ENCODE assay signal across 8 cellular contexts in genomic region chr1:205061665-205062069, GRCh38. TPM values are rescaled to one million over a fixed set of nuclear protein-coding genes. Genes with fewer than 3 reads are reported as not detected.
DNase-seq lines count a peak whose midpoint lies in the region; ATAC-seq and TF ChIP-seq lines count a peak whose summit lies in the region.

No MANE protein-coding gene starts in this region.

- no peak overlapping the region for H3K4me3 Mint-ChIP-seq in naive thymus-derived CD8-positive, alpha-beta T cell
- H3K4me3 Mint-ChIP-seq in stimulated activated memory B cell treated with anti-CD40 and anti-IgM and Interleukin-4, amounts not matched to agents 10 μg/mL and 1 μg/mL and 100 μg/mL, for 72 hours: peak overlapping the region; percentile 37

- intact Hi-C loops in OCI-LY7 (cut with micrococcal nuclease; ENCODE audit: unreplicated experiment) (loop anchor here (1.0 to 10.0 kb wide), 3 partner anchors 72 to 253 kb away; no protein-coding TSS in a partner anchor), esophagus squamous epithelium (cut with DNase I) (loop anchor here (5.0 kb wide), 1 partner anchor 69 kb away; no protein-coding TSS in a partner anchor)

- peak; percentile 68 to 79 for ATAC-seq in naive thymus-derived CD8-positive, alpha-beta T cell
- peak; percentile 67 for ATAC-seq in stimulated activated memory B cell treated with anti-CD40 and anti-IgM and Interleukin-4, amounts not matched to agents 10 μg/mL and 1 μg/mL and 100 μg/mL, for 72 hours
- no peak for ATAC-seq in GM18502 (IDR thresholded peaks at IDR 0.05; ENCODE audit: poor library complexity, unreplicated experiment)

- DNase-seq in COLO829 (ENCODE audit: low spot score) (peak; percentile 89), OCI-LY7 (ENCODE audit: low spot score) (peak; percentile 68), activated T-cell treated with anti-CD3 and anti-CD28 coated beads for 48 hours (ENCODE audit: low read depth) (peak; percentile 60), esophagus squamous epithelium (lab: John Stamatoyannopoulos, UW) (no peak)
- peak; percentile 63 for DNase-seq in Jurkat, Clone E6-1 (ENCODE audit: low read depth, low spot score)
- peak; percentile 49 to 83 (median 66) for DNase-seq in naive thymus-derived CD8-positive, alpha-beta T cell

- H3K27me3 Mint-ChIP-seq in naive thymus-derived CD8-positive, alpha-beta T cell: no peaks in the 10 kb centered on the region
- H3K27me3 Mint-ChIP-seq in stimulated activated memory B cell treated with anti-CD40 and anti-IgM and Interleukin-4, amounts not matched to agents 10 μg/mL and 1 μg/mL and 100 μg/mL, for 72 hours: peaks cover 12% of the 10 kb centered on the region

- no peaks in the 10 kb centered on the region for H3K79me2 ChIP-seq in OCI-LY7 (ENCODE audit: insufficient read depth, low read depth, low read length)

- no peak overlapping the region for H3K4me3 ChIP-seq in Jurkat, Clone E6-1 (ENCODE audit: low read length)
- H3K4me3 ChIP-seq in OCI-LY7 (ENCODE audit: low read depth, low read length, poor library complexity, severe bottlenecking): no peak overlapping the region
- no peak overlapping the region for H3K4me3 ChIP-seq in esophagus squamous epithelium

- no peak overlapping the region for H2AFZ ChIP-seq in OCI-LY7 (ENCODE audit: low read length)

- TF ChIP-seq CTCF in OCI-LY7 (conservative IDR thresholded peaks at IDR 0.05; ENCODE audit: low read length): peak; percentile 92
- peak; percentile 56 to 86 (median 78) for TF ChIP-seq CTCF in esophagus squamous epithelium (IDR thresholded peaks at IDR 0.05)

- peaks cover 0 to 7% (median 0%) of the 10 kb centered on the region in 4 donors for H3K4me1 Mint-ChIP-seq in naive thymus-derived CD8-positive, alpha-beta T cell
- peaks cover 9% of the 10 kb centered on the region for H3K4me1 Mint-ChIP-seq in stimulated activated memory B cell treated with anti-CD40 and anti-IgM and Interleukin-4, amounts not matched to agents 10 μg/mL and 1 μg/mL and 100 μg/mL, for 72 hours

- H3K27me3 ChIP-seq in esophagus squamous epithelium: peaks cover 0 to 22% (median 0%) of the 10 kb centered on the region in 4 donors

- no peaks in the 10 kb centered on the region for H3K36me3 ChIP-seq in OCI-LY7 (ENCODE audit: insufficient read depth, low read length)
- no peaks in the 10 kb centered on the region for H3K36me3 ChIP-seq in esophagus squamous epithelium

- H3K9me3 Mint-ChIP-seq in naive thymus-derived CD8-positive, alpha-beta T cell: no peaks in the 10 kb centered on the region
- H3K9me3 Mint-ChIP-seq in stimulated activated memory B cell treated with anti-CD40 and anti-IgM and Interleukin-4, amounts not matched to agents 10 μg/mL and 1 μg/mL and 100 μg/mL, for 72 hours: no peaks in the 10 kb centered on the region

- no peaks in the 10 kb centered on the region for H3K36me3 Mint-ChIP-seq in naive thymus-derived CD8-positive, alpha-beta T cell
- H3K36me3 Mint-ChIP-seq in stimulated activated memory B cell treated with anti-CD40 and anti-IgM and Interleukin-4, amounts not matched to agents 10 μg/mL and 1 μg/mL and 100 μg/mL, for 72 hours: no peaks in the 10 kb centered on the region

- H4K20me1 ChIP-seq in OCI-LY7 (ENCODE audit: insufficient read depth, low read length): no peaks in the 10 kb centered on the region; the same call in 1 of the 2 replicates

- no peaks in the 10 kb centered on the region for H3K4me1 ChIP-seq in OCI-LY7 (ENCODE audit: insufficient read depth, low read length, poor library complexity, severe bottlenecking)
- peaks cover 0 to 7% (median 4%) of the 10 kb centered on the region in 3 donors for H3K4me1 ChIP-seq in esophagus squamous epithelium

- CTCF ChIA-PET in OCI-LY7 (lab: Charles Lee; ENCODE audit: unreplicated experiment): interaction anchor here (0.6 to 2.0 kb wide), 17 partner anchors 9 to 254 kb away, joined by 3 to 9 read pairs (median 3); partner anchors contain the start of gene RBBP5

- WGBS in esophagus squamous epithelium, 2 donors: 0 to 5% methylated on average over 3 to 4 of the region's 13 CpGs

- no peak overlapping the region for H3K27ac Mint-ChIP-seq in naive thymus-derived CD8-positive, alpha-beta T cell
- H3K27ac Mint-ChIP-seq in stimulated activated memory B cell treated with anti-CD40 and anti-IgM and Interleukin-4, amounts not matched to agents 10 μg/mL and 1 μg/mL and 100 μg/mL, for 72 hours: no peak overlapping the region

- POLR2A ChIA-PET in OCI-LY7 (lab: Charles Lee): interaction anchor here (0.6 kb wide), 1 partner anchor 63 kb away, joined by 3 read pairs; no protein-coding TSS in a partner anchor
- POLR2A ChIA-PET in naive thymus-derived CD8-positive, alpha-beta T cell (lab: Charles Lee): interaction anchor here (0.6 kb wide), 2 partner anchors 62 to 678 kb away, joined by 3 to 5 read pairs; no protein-coding TSS in a partner anchor

- BruUV-seq in OCI-LY7 (replicated peaks; lab: Mats Ljungman, UMichigan): no TSS peak

- no peaks in the 10 kb centered on the region for H3K9me2 ChIP-seq in OCI-LY7 (ENCODE audit: insufficient read depth, low read length)

- H3K4me2 ChIP-seq in OCI-LY7 (ENCODE audit: low read length): no peak overlapping the region

- no peak overlapping the region for H3K27ac ChIP-seq in OCI-LY7 (ENCODE audit: low read depth, low read length, poor library complexity, severe bottlenecking)
- H3K27ac ChIP-seq in esophagus squamous epithelium: no peak overlapping the region

- TF ChIP-seq POLR2A in esophagus squamous epithelium (IDR thresholded peaks at IDR 0.05): no peak

- H3K9me3 ChIP-seq in OCI-LY7 (ENCODE audit: low read length) (no peaks in the 10 kb centered on the region), esophagus squamous epithelium (no peaks in the 10 kb centered on the region)

RNA-seq across cellular contexts. Expression of gene CNTN2, which starts 18.7 kb away (rescaled TPM):
- polyA plus RNA-seq in Jurkat, Clone E6-1 (2012; ENCODE audit: insufficient read depth, insufficient read length): not detected
- total RNA-seq in OCI-LY7 (2014; rRNA removed; shearing (Covaris generic)): not detected in 2 replicates
- total RNA-seq in OCI-LY7 (2022) (not detected in 2 replicates), esophagus squamous epithelium (under 1 TPM in 1 of 4 donors, not detected in 3; 0.19 TPM)
- total RNA-seq in naive thymus-derived CD8-positive, alpha-beta T cell: not detected
- not detected for polyA plus RNA-seq in naive thymus-derived CD8-positive, alpha-beta T cell

RNA-seq across cellular contexts. Expression of gene TMEM81, which starts 22.6 kb away (rescaled TPM):
- polyA plus RNA-seq in Jurkat, Clone E6-1 (2012; ENCODE audit: insufficient read depth, insufficient read length): 1.5 TPM
- total RNA-seq in OCI-LY7 (2014; rRNA removed; shearing (Covaris generic)): 2.7 and 3.4 TPM in 2 replicates
- total RNA-seq in OCI-LY7 (2022) (2.8 and 3.2 TPM in 2 replicates), esophagus squamous epithelium (1 to 10 TPM; 1.4 to 2.2 (median 1.8) TPM)
- 1 to 10 TPM; 5.3 to 5.7 TPM for total RNA-seq in naive thymus-derived CD8-positive, alpha-beta T cell
- under 1 TPM; 0.57 to 0.90 (median 0.73) TPM for polyA plus RNA-seq in naive thymus-derived CD8-positive, alpha-beta T cell
